8 cellular contexts compared by ENCODE assay signal in the genomic region with DNA sequence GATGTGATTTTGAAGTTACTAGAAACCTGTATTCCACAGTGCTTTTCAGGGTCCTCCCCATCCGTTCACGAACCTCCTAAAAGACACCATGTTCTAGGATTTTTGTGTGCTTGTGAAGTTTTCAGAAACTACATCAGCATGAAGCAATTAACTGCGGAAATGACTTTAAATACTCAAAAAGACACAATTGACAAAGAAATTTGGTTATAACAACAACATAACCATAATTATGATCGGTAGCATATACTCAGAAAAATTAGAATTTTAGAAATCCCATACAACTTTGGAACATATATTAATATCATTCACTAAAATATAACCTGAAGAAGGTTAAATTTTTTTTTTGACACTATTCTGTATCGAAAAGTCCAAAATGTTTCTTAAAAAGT. TPM values are rescaled to one million over a fixed set of nuclear protein-coding genes. Genes with fewer than 3 reads are reported as not detected.
A peak's percentile ranks its signal among the peaks of the same experiment; 100 is the strongest.
DNase-seq lines count a peak whose midpoint lies in the region; ATAC-seq and TF ChIP-seq lines count a peak whose summit lies in the region.

No MANE protein-coding gene starts in this region.

- no peaks in the 10 kb centered on the region for H3K9me3 ChIP-seq in heart left ventricle
- H3K9me3 ChIP-seq in breast epithelium = no peaks in the 10 kb centered on the region
- no peaks in the 10 kb centered on the region for H3K9me3 ChIP-seq in mesodermal cell (ENCODE audit: control insufficient read depth, low read length)
- no peaks in the 10 kb centered on the region for H3K9me3 ChIP-seq in uterus

- H3K27me3 ChIP-seq in heart left ventricle (no peaks in the 10 kb centered on the region), breast epithelium (no peaks in the 10 kb centered on the region), uterus (no peaks in the 10 kb centered on the region)

- TF ChIP-seq POLR2A in heart left ventricle (IDR thresholded peaks at IDR 0.05) (no peak), breast epithelium (IDR thresholded peaks at IDR 0.05) (no peak), uterus (IDR thresholded peaks at IDR 0.05) (no peak)

- H3K36me3 ChIP-seq in heart left ventricle (no peaks in the 10 kb centered on the region), breast epithelium (no peaks in the 10 kb centered on the region), mesodermal cell (ENCODE audit: control insufficient read depth, insufficient read depth, low read length) (no peaks in the 10 kb centered on the region), uterus (no peaks in the 10 kb centered on the region)

- TF ChIP-seq CTCF in heart left ventricle (IDR thresholded peaks at IDR 0.05) = no peak
- no peak for TF ChIP-seq CTCF in breast epithelium (IDR thresholded peaks at IDR 0.05)
- no peak for TF ChIP-seq CTCF in uterus (IDR thresholded peaks at IDR 0.05)

- peak overlapping the region; percentile 76 to 99 (median 94) for H3K27ac ChIP-seq in heart left ventricle
- H3K27ac ChIP-seq in breast epithelium = peak overlapping the region; percentile 96
- peak overlapping the region; percentile 95 for H3K27ac ChIP-seq in mesodermal cell (ENCODE audit: low read depth, low read length, severe bottlenecking)
- peak overlapping the region; percentile 86 to 94 for H3K27ac ChIP-seq in uterus

- no peak for DNase-seq in heart left ventricle
- no peak for DNase-seq in left cardiac atrium
- no peak for DNase-seq in breast epithelium (ENCODE audit: low spot score in 2 of 2)
- DNase-seq in uterus = no peak
- no peak for DNase-seq in ecto neural progenitor cell (ENCODE audit: low spot score)

- intact Hi-C loops in heart left ventricle (cut with DNase I) = loop anchor here in 4 of 10 donors (2.0 to 5.0 kb wide), 2 partner anchors 42 to 44 kb away; partner anchors contain the start of gene FAM20C (in 3 of the 4)
- intact Hi-C loops in left cardiac atrium (cut with DNase I) = no loop called here
- intact Hi-C loops in breast epithelium (cut with DNase I; ENCODE audit: low total_unique reads) = no loop called here
- intact Hi-C loops in uterus (cut with DNase I; ENCODE audit: low total_unique reads) = no loop called here

- WGBS in heart left ventricle, 4 donors = 60 to 80% (median 76%) methylated on average over 5 of the region's 5 CpGs
- 83% methylated on average over 1 of the region's 5 CpGs; no CpG with 5 or more reads in 1 of the 2 experiments for WGBS in mesodermal cell (ENCODE audit: insufficient coverage in 2 of 2), 2 experiments

- H3K4me3 ChIP-seq in heart left ventricle = peak overlapping the region; percentile 21 to 76 (median 60)
- H3K4me3 ChIP-seq in breast epithelium = peak overlapping the region; percentile 47 to 73 (median 60)
- peak overlapping the region; percentile 49 for H3K4me3 ChIP-seq in mesodermal cell (ENCODE audit: extremely low read depth, insufficient read depth, low read length, poor library complexity, severe bottlenecking)
- peak overlapping the region; percentile 36 to 67 for H3K4me3 ChIP-seq in uterus

- H3K4me1 ChIP-seq in heart left ventricle (peaks cover 0 to 34% (median 12%) of the 10 kb centered on the region in 12 donors), breast epithelium (no peaks in the 10 kb centered on the region), mesodermal cell (ENCODE audit: control insufficient read depth, insufficient read depth, low read length, poor library complexity, severe bottlenecking) (no peaks in the 10 kb centered on the region), uterus (no peaks in the 10 kb centered on the region)

- ATAC-seq in heart left ventricle (no peak), left cardiac atrium (no peak), HG03025 (IDR thresholded peaks at IDR 0.05; ENCODE audit: low FRiP score, unreplicated experiment) (no peak), GM18498 (IDR thresholded peaks at IDR 0.05; ENCODE audit: unreplicated experiment) (no peak)

RNA-seq across cellular contexts. Expression of gene FAM20C, which starts 43.8 kb away (rescaled TPM):
- total RNA-seq in heart left ventricle (10 to 100 TPM; 16.7 to 52.0 (median 21.0) TPM), left cardiac atrium (10 to 100 TPM; 30.7 to 62.5 TPM), breast epithelium (10 to 100 TPM; 30.7 to 73.7 (median 71.0) TPM), uterus (10 to 100 TPM in 3 of 4 donors, 1 to 10 TPM in 1; 3.8 to 28.8 (median 16.4) TPM)
- polyA plus RNA-seq in heart left ventricle = 10 to 100 TPM; 11.1 to 21.0 TPM
- 7.3 TPM for polyA plus RNA-seq in mesodermal cell (2013, experiment 1 of 2)
- polyA plus RNA-seq in mesodermal cell (2013, experiment 2 of 2) = 4.9 TPM
